Comparison of ENCODE assay signal across 1 cellular context in genomic region chr10:35005868-35006267, GRCh38.
TF ChIP-seq lines count a peak whose summit lies in the region.

No MANE protein-coding gene starts in this region.

TF ChIP-seq in K562, 482 proteins besides CTCF, POLR2A, EP300 and RAD21 (continued from another document and continues in another):
- TF ChIP-seq PRDM10 (IDR thresholded peaks at IDR 0.05; ENCODE audit: partially characterized antibody) (peak; percentile 34), LARP7 (IDR thresholded peaks at IDR 0.05) (no peak), ZFP91 (CRISPR knock-in tag; IDR thresholded peaks at IDR 0.05) (no peak), CHAMP1 (IDR thresholded peaks at IDR 0.05) (0 out of 2 replicates have a peak, but pooled peaks have one; percentile 20), ZEB2 (IDR thresholded peaks at IDR 0.05) (peak; percentile 55; the same call in 1 of the 2 replicates), TAF9B (IDR thresholded peaks at IDR 0.05; ENCODE audit: partially characterized antibody) (peak; percentile 14), TARDBP (IDR thresholded peaks at IDR 0.05) (no peak), SIN3A (IDR thresholded peaks at IDR 0.05; ENCODE audit: borderline replicate concordance in 2 of 2, control insufficient read depth in 1 of 2, low read depth in 2 of 2, low read length in 2 of 2) (no peak), ETV5 (CRISPR knock-in tag; IDR thresholded peaks at IDR 0.05; ENCODE audit: low read depth) (no peak), SAP30 (IDR thresholded peaks at IDR 0.05; ENCODE audit: borderline replicate concordance, insufficient read depth, low read depth, low read length, poor library complexity, severe bottlenecking) (no peak), NBN (IDR thresholded peaks at IDR 0.05; ENCODE audit: low read depth) (no peak), MLLT1 (IDR thresholded peaks at IDR 0.05) (no peak), PKNOX1 (IDR thresholded peaks at IDR 0.05) (peak; percentile 56), HCFC1 (IDR thresholded peaks at IDR 0.05; ENCODE audit: low read depth, low read length) (no peak), TAL1 (IDR thresholded peaks at IDR 0.05) (peak; percentile 26; the same call in 1 of the 2 replicates), GABPA (tag; conservative IDR thresholded peaks at IDR 0.05; ENCODE audit: low read depth) (peak; percentile 68), TCF7L2 (IDR thresholded peaks at IDR 0.05; ENCODE audit: low read depth, low read length) (no peak), E2F1 (CRISPR knock-in tag; IDR thresholded peaks at IDR 0.05) (no peak), KHSRP (IDR thresholded peaks at IDR 0.05) (no peak), FOXM1 (IDR thresholded peaks at IDR 0.05; ENCODE audit: low read depth) (peak; percentile 17; the same call in 1 of the 2 replicates), FOXM1 (CRISPR knock-in tag; IDR thresholded peaks at IDR 0.05; ENCODE audit: low read depth) (no peak), AFF1 (IDR thresholded peaks at IDR 0.05; ENCODE audit: low read depth in 1 of 2, partially characterized antibody in 2 of 2) (no peak), NR2F6 (CRISPR knock-in tag; IDR thresholded peaks at IDR 0.05) (no peak), NR3C1 (CRISPR knock-in tag; IDR thresholded peaks at IDR 0.05) (no peak), NONO (IDR thresholded peaks at IDR 0.05; ENCODE audit: low read depth in 2 of 2, low read length in 1 of 2) (no peak), CEBPB (tag; IDR thresholded peaks at IDR 0.05) (peak; percentile 77), C11orf30 (IDR thresholded peaks at IDR 0.05; ENCODE audit: low read depth) (peak; percentile 30; the same call in 1 of the 2 replicates), CEBPG (CRISPR knock-in tag; IDR thresholded peaks at IDR 0.05) (no peak), CEBPG (tag; conservative IDR thresholded peaks at IDR 0.05 in 1 of 2, IDR thresholded peaks at IDR 0.05 in 1 of 2) (peak in 1 of 2 experiments; percentile 74; a peak in 2 of 4 replicates), POLR2G (IDR thresholded peaks at IDR 0.05; ENCODE audit: low read depth, low read length) (no peak), FOSL1 (tag; conservative IDR thresholded peaks at IDR 0.05) (peak; percentile 53; the same call in 1 of the 2 replicates), TRIM24 (IDR thresholded peaks at IDR 0.05) (peak; percentile 45 to 71; a peak in 3 of 4 replicates)
